In the genomic region with DNA sequence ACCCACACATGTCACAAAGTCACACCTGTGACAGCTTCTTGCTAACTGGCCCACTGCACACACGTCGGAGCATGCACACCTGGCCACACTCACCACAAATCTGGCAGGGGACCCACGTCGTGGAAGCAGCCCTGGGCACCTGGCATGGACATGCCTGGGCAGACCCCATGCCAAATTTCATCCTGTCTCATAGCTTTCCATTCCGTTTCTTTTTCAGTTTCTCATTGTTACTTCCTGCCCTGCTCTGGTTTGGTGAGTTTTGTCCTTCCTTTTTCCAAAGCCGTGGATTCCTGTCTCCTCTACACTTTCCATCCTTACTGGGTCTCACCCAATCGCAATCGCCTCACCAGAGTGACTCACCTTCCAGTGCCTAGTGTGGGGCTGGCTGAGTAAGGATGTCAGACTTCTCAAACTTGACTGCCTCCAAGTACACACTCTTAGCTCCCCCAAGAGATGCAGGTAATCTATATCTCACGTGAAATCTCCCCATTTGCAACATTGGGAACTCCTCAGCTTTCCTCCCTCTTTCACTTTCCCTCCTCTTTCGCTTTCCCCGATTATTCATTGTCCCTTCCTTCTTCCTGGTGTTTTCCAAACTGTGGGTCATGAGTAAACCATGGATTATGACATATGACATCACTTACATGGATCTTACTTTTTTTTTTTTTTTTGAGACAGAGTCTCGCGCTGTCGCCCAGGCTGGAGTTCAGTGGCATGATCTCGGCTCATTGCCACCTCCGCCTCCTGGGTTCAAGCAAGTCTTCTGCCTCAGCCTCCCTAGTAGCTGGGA, we compare ENCODE assay signal across 8 cellular contexts. TPM values are rescaled to one million over a fixed set of nuclear protein-coding genes. Genes with fewer than 3 reads are reported as not detected.
DNase-seq lines count a peak whose midpoint lies in the region; ATAC-seq lines count a peak whose summit lies in the region.

No MANE protein-coding gene starts in this region.

- peaks cover 2% of the 10 kb centered on the region for H3K36me3 Mint-ChIP-seq in activated CD4-positive, alpha-beta T cell treated with anti-CD3 and anti-CD28 coated beads, Interleukin-2, amount 10 ng/mL, durations not matched to agents 7 days and 5 days (ENCODE audit: low read depth)

- H3K36me3 ChIP-seq in subcutaneous abdominal adipose tissue (ENCODE audit: control insufficient read depth in 5 of 5, insufficient read depth in 5 of 5, low read length in 5 of 5) = no peaks in the 10 kb centered on the region

- POLR2A ChIA-PET in activated CD4-positive, alpha-beta T cell treated with anti-CD3 and anti-CD28 coated beads, Interleukin-2, amount 10 ng/mL, durations not matched to agents 7 days and 5 days (lab: Charles Lee) = no interaction called here

- H3K4me1 Mint-ChIP-seq in activated CD4-positive, alpha-beta T cell treated with anti-CD3 and anti-CD28 coated beads, Interleukin-2, amount 10 ng/mL, durations not matched to agents 7 days and 5 days = peaks cover 23% of the 10 kb centered on the region

- H3K4me1 ChIP-seq in subcutaneous abdominal adipose tissue (ENCODE audit: control insufficient read depth in 5 of 5, insufficient read depth in 5 of 5, low read length in 5 of 5) = peaks cover 6 to 43% (median 37%) of the 10 kb centered on the region in 5 donors

- DNase-seq in AG20443 (ENCODE audit: low spot score) = peak; percentile 59
- DNase-seq in H4 (ENCODE audit: low spot score) = peak; percentile 81
- peak; percentile 36 for DNase-seq in activated CD4-positive, alpha-beta T cell treated with anti-CD3 and anti-CD28 coated beads, Interleukin-2, amount 10 ng/mL, durations not matched to agents 7 days and 5 days
- DNase-seq in glomerular visceral epithelial cell (ENCODE audit: extremely low spot score) = peak; percentile 80
- no peak for DNase-seq in NCI-H146 treated with DMSO at 0.1 percent for 48 hours (lab: John Stamatoyannopoulos, UW; ENCODE audit: unreplicated experiment)

- H3K9me3 ChIP-seq in subcutaneous abdominal adipose tissue (ENCODE audit: control insufficient read depth in 5 of 5, low read length in 5 of 5) = no peaks in the 10 kb centered on the region

- peak overlapping the region; percentile 89 for H3K27ac Mint-ChIP-seq in activated CD4-positive, alpha-beta T cell treated with anti-CD3 and anti-CD28 coated beads, Interleukin-2, amount 10 ng/mL, durations not matched to agents 7 days and 5 days

- H3K27me3 Mint-ChIP-seq in activated CD4-positive, alpha-beta T cell treated with anti-CD3 and anti-CD28 coated beads, Interleukin-2, amount 10 ng/mL, durations not matched to agents 7 days and 5 days = peaks cover 3% of the 10 kb centered on the region

- no peaks in the 10 kb centered on the region for H3K27me3 ChIP-seq in subcutaneous abdominal adipose tissue (ENCODE audit: control insufficient read depth in 5 of 5, insufficient read depth in 4 of 5, low read length in 5 of 5)

- peak overlapping the region in 3 of 5 donors; percentile 1 to 48 (median 37) for H3K4me3 ChIP-seq in subcutaneous abdominal adipose tissue (ENCODE audit: low read depth in 1 of 5, low read length in 5 of 5)

- no peaks in the 10 kb centered on the region for H3K9me3 Mint-ChIP-seq in activated CD4-positive, alpha-beta T cell treated with anti-CD3 and anti-CD28 coated beads, Interleukin-2, amount 10 ng/mL, durations not matched to agents 7 days and 5 days

- peak overlapping the region; percentile 72 for H3K4me3 Mint-ChIP-seq in activated CD4-positive, alpha-beta T cell treated with anti-CD3 and anti-CD28 coated beads, Interleukin-2, amount 10 ng/mL, durations not matched to agents 7 days and 5 days

- peak overlapping the region in 3 of 5 donors; percentile 20 to 26 (median 25) for H3K9ac ChIP-seq in subcutaneous abdominal adipose tissue (ENCODE audit: low read length in 5 of 5)

- ATAC-seq in GM19351 (IDR thresholded peaks at IDR 0.05; ENCODE audit: unreplicated experiment) (no peak), HG02885 (IDR thresholded peaks at IDR 0.05; ENCODE audit: poor library complexity, unreplicated experiment) (no peak)

- peak overlapping the region; percentile 1 for H3K27ac ChIP-seq in subcutaneous abdominal adipose tissue (ENCODE audit: low read depth, low read length)

- CTCF ChIA-PET in activated CD4-positive, alpha-beta T cell treated with anti-CD3 and anti-CD28 coated beads, Interleukin-2, amount 10 ng/mL, durations not matched to agents 7 days and 5 days (lab: Charles Lee) = interaction anchor here (0.7 to 4.4 kb wide), 8 partner anchors 8 to 102 kb away, joined by 3 to 39 read pairs (median 4); a partner anchor contains a TSS

RNA-seq across cellular contexts. Expression of a gene that starts 1.6 kb away (rescaled TPM):
- total RNA-seq in H4 (2014; rRNA removed; shearing (Covaris generic)) = 3.3 and 3.7 TPM in 2 replicates
- 10 to 100 TPM; 12.8 to 19.0 TPM for total RNA-seq in activated CD4-positive, alpha-beta T cell treated with anti-CD3 and anti-CD28 coated beads, Interleukin-2, amount 10 ng/mL, durations not matched to agents 7 days and 5 days

RNA-seq across cellular contexts. Expression of a gene that starts 23.7 kb away (rescaled TPM):
- total RNA-seq in H4 (2014; rRNA removed; shearing (Covaris generic)) = 3.4 and 3.6 TPM in 2 replicates
- total RNA-seq in activated CD4-positive, alpha-beta T cell treated with anti-CD3 and anti-CD28 coated beads, Interleukin-2, amount 10 ng/mL, durations not matched to agents 7 days and 5 days = 10 to 100 TPM; 20.4 to 24.1 TPM

RNA-seq across cellular contexts. Expression of a gene that starts 42.1 kb away (rescaled TPM):
- 5.7 and 7.2 TPM in 2 replicates for total RNA-seq in H4 (2014; rRNA removed; shearing (Covaris generic))
- 10 to 100 TPM; 12.8 to 14.9 TPM for total RNA-seq in activated CD4-positive, alpha-beta T cell treated with anti-CD3 and anti-CD28 coated beads, Interleukin-2, amount 10 ng/mL, durations not matched to agents 7 days and 5 days
